Comparison of ENCODE assay signal across 9 cellular contexts in genomic region chr20:25227317-25227831, GRCh38. TPM values are rescaled to one million over a fixed set of nuclear protein-coding genes. Genes with fewer than 3 reads are reported as not detected.
DNase-seq lines count a peak whose midpoint lies in the region; ATAC-seq and TF ChIP-seq lines count a peak whose summit lies in the region.
"Had no signal": no experiment of that assay in that cellular context is flagged by ENCODE, and none has a peak within 500 bp of the region (broad histone marks: within the 10 kb centered on the region; RNA-seq: fewer than 3 reads in every experiment).

No MANE protein-coding gene starts in this region.

- H3K4me2 ChIP-seq in BLaER1, result peak overlapping the region; percentile 53
- H3K4me2 ChIP-seq in neural progenitor cell, result no peak overlapping the region

- H3K9me3 ChIP-seq in BLaER1 (no peaks in the 10 kb centered on the region), neural progenitor cell (ENCODE audit: low read depth) (no peaks in the 10 kb centered on the region)

- DNase-seq in RPMI7951 (ENCODE audit: low read depth) (peak; percentile 88), fibroblast of gingiva (ENCODE audit: low read depth) (peak; percentile 47), neural progenitor cell (ENCODE audit: low spot score) (no peak), NCI-H748 (lab: John Stamatoyannopoulos, UW; ENCODE audit: unreplicated experiment) (no peak)

- H3K9ac ChIP-seq in BLaER1, result no peak overlapping the region
- no peak overlapping the region for H3K9ac ChIP-seq in neural progenitor cell

- H3F3A ChIP-seq in neural progenitor cell (ENCODE audit: low read depth), result no peaks in the 10 kb centered on the region

- H4K20me1 ChIP-seq in BLaER1 (no peaks in the 10 kb centered on the region), neural progenitor cell (ENCODE audit: low read depth) (no peaks in the 10 kb centered on the region)

- H3K27me3 ChIP-seq in BLaER1 (no peaks in the 10 kb centered on the region), neural progenitor cell (no peaks in the 10 kb centered on the region)

- no peaks in the 10 kb centered on the region for H3K36me3 Mint-ChIP-seq in neural progenitor cell
- H3K36me3 Mint-ChIP-seq: activated naive CD4-positive, alpha-beta T cell treated with anti-CD3 and anti-CD28 coated beads, Interleukin-2, amount 50 U/mL, for 72 hours had no signal

- H3K4me3 Mint-ChIP-seq in neural progenitor cell, result no peak overlapping the region

- no peaks in the 10 kb centered on the region for H3K79me2 ChIP-seq in neural progenitor cell (ENCODE audit: low read depth)

- no peaks in the 10 kb centered on the region for H3K27me3 Mint-ChIP-seq in neural progenitor cell (ENCODE audit: insufficient read depth, low read depth)

- H2AFZ ChIP-seq in neural progenitor cell (replicated peaks), result no peak overlapping the region

- H3K36me3 ChIP-seq in BLaER1, result peaks cover 17% of the 10 kb centered on the region; the same call in 1 of the 2 replicates
- H3K36me3 ChIP-seq in neural progenitor cell, result no peaks in the 10 kb centered on the region

- ATAC-seq in HG03439 (IDR thresholded peaks at IDR 0.05; ENCODE audit: unreplicated experiment) (no peak), GM21737 (IDR thresholded peaks at IDR 0.05; ENCODE audit: unreplicated experiment) (no peak), HG02840 (IDR thresholded peaks at IDR 0.05; ENCODE audit: low FRiP score, unreplicated experiment) (no peak)
- ATAC-seq: activated naive CD4-positive, alpha-beta T cell treated with anti-CD3 and anti-CD28 coated beads, Interleukin-2, amount 50 U/mL, for 72 hours had no signal

- H3K27ac ChIP-seq in BLaER1 (peak overlapping the region; percentile 47; the same call in 1 of the 2 replicates), neural progenitor cell (no peak overlapping the region)

- peaks cover 20% of the 10 kb centered on the region for H3K4me1 Mint-ChIP-seq in neural progenitor cell

- H3K9me3 Mint-ChIP-seq in neural progenitor cell, result no peaks in the 10 kb centered on the region
- H3K9me3 Mint-ChIP-seq: activated naive CD4-positive, alpha-beta T cell treated with anti-CD3 and anti-CD28 coated beads, Interleukin-2, amount 50 U/mL, for 72 hours had no signal

- H3K27ac Mint-ChIP-seq in neural progenitor cell, result peak overlapping the region; percentile 54

- no peak for TF ChIP-seq CTCF in neural progenitor cell (IDR thresholded peaks at IDR 0.05)

- H3K4me1 ChIP-seq in BLaER1 (peaks cover 93% of the 10 kb centered on the region), neural progenitor cell (peaks cover 13% of the 10 kb centered on the region)

- H3K4me3 ChIP-seq in BLaER1 (no peak overlapping the region), neural progenitor cell (no peak overlapping the region)

RNA-seq across cellular contexts. Expression of gene PYGB, which starts 20.5 kb away (rescaled TPM):
- 70.8 and 96.6 TPM in 2 replicates for total RNA-seq in RPMI7951 (2014; rRNA removed; shearing (Covaris generic))
- total RNA-seq in neural progenitor cell (ENCODE audit: low replicate concordance), result 40.9 and 76.7 TPM in 2 replicates

RNA-seq across cellular contexts. Expression of gene ENTPD6, which starts 31.9 kb away (rescaled TPM):
- total RNA-seq in RPMI7951 (2014; rRNA removed; shearing (Covaris generic)), result 29.3 and 32.4 TPM in 2 replicates
- 32.3 and 60.1 TPM in 2 replicates for total RNA-seq in neural progenitor cell (ENCODE audit: low replicate concordance)

Comparison
In these comparisons a context has a peak if more than half of its experiments do, and no peak if none do; other contexts are left out.
1. DNase-seq: peak in RPMI7951 (single experiment) and fibroblast of gingiva (single experiment); none in neural progenitor cell (single experiment) and NCI-H748 (single experiment).